In genomic region chr22:39090426-39091064, GRCh38 we compare ENCODE assay signal across 1 cellular context.
TF ChIP-seq lines count a peak whose summit lies in the region.

No MANE protein-coding gene starts in this region.

TF ChIP-seq in SK-N-SH treated with all-trans-retinoic acid at 6 μM for 48 hours, 23 proteins besides CTCF, POLR2A, EP300 and RAD21 (continued from another document):
- no peak for TF ChIP-seq SNAI2 (CRISPR knock-in tag; IDR thresholded peaks at IDR 0.05)
